8 cellular contexts compared by ENCODE assay signal in the genomic region with DNA sequence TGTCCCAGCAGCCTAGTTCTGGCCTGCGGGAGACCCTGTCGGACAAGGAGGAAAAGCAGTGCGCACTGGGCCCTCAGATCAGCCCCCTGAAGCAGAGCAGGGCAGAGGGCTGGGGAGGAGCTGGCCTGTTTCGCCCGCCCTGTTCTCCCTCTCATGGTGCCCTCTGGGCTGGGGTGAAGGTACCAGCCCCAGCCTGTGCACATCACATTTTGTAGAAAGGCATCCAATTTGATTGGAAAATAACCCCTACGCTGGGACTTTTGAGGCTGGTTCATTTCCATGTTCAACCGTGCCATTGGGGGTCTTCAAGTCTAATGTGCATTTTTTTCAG. TPM values are rescaled to one million over a fixed set of nuclear protein-coding genes. Genes with fewer than 3 reads are reported as not detected.
DNase-seq lines count a peak whose midpoint lies in the region; ATAC-seq, FAIRE-seq and TF ChIP-seq lines count a peak whose summit lies in the region.

No MANE protein-coding gene starts in this region.

- no peak for TF ChIP-seq EP300 in A549 (IDR thresholded peaks at IDR 0.05)

- peaks cover 2% of the 10 kb centered on the region for H3K79me1 ChIP-seq in mesenchymal stem cell (replicated peaks; ENCODE audit: low read length, poor library complexity, severe bottlenecking)

- peak overlapping the region; percentile 72 for H2AFZ ChIP-seq in mesenchymal stem cell (ENCODE audit: low read depth, low read length)

- H3K18ac ChIP-seq in mesenchymal stem cell (ENCODE audit: low read depth in 1 of 2, low read length in 2 of 2) = peak overlapping the region in 1 of 2 experiments; percentile 67

- peak overlapping the region; percentile 45 for H4K8ac ChIP-seq in mesenchymal stem cell (ENCODE audit: low read length)

- peaks cover 29% of the 10 kb centered on the region for H3K4me1 ChIP-seq in A549
- peaks cover 11% of the 10 kb centered on the region for H3K4me1 ChIP-seq in mesenchymal stem cell (ENCODE audit: control insufficient read depth, insufficient read depth, low read depth, low read length)
- H3K4me1 ChIP-seq in small intestine (ENCODE audit: control insufficient read depth in 2 of 2, insufficient read depth in 1 of 2, low read depth in 1 of 2, low read length in 1 of 2) = peaks cover 0 to 2% of the 10 kb centered on the region in 2 donors

- in situ Hi-C loops in astrocyte of the cerebellum (cut with HindIII; ENCODE audit: low sequenced_read_pairs) = loop anchor here (5.0 kb wide), 1 partner anchor 51 kb away; no protein-coding TSS in a partner anchor

- no peak overlapping the region for H3K4ac ChIP-seq in mesenchymal stem cell (ENCODE audit: low read depth in 1 of 2, low read length in 2 of 2)

- no peak overlapping the region for H2BK120ac ChIP-seq in mesenchymal stem cell (ENCODE audit: low read depth, low read length)

- H2BK12ac ChIP-seq in mesenchymal stem cell (ENCODE audit: low read length in 2 of 2) = peak overlapping the region in 1 of 2 experiments; percentile 18

- H3K27ac ChIP-seq in A549 (peak overlapping the region; percentile 95 to 99), mesenchymal stem cell (ENCODE audit: low read length, poor library complexity, severe bottlenecking) (no peak overlapping the region), small intestine (ENCODE audit: low read depth in 1 of 2, low read length in 1 of 2) (peak overlapping the region in 1 of 2 donors; percentile 8)

- no peak overlapping the region for H3K14ac ChIP-seq in mesenchymal stem cell (ENCODE audit: low read length in 2 of 2)

- H2BK15ac ChIP-seq in mesenchymal stem cell (ENCODE audit: low read depth, poor library complexity, severe bottlenecking) = no peak overlapping the region

- peak overlapping the region; percentile 96 for H3K9ac ChIP-seq in mesenchymal stem cell (ENCODE audit: low read length)

- ATAC-seq in A549 (peak; percentile 31 to 64), HG02852 (IDR thresholded peaks at IDR 0.05; ENCODE audit: unreplicated experiment) (peak; percentile 0)

- FAIRE-seq in A549 (lab: Jason Lieb, UNC) (no peak), small intestine (lab: Jason Lieb, UNC) (no peak)

- WGBS in A549 (ENCODE audit: missing lambda C conversion rate) = 44% methylated on average over 7 of the region's 7 CpGs
- WGBS in mesenchymal stem cell = 43% methylated on average over 7 of the region's 7 CpGs
- 27 to 32% (median 28%) methylated on average over 7 of the region's 7 CpGs for WGBS in small intestine, 3 donors

- POLR2A ChIA-PET in A549 (lab: Yijun Ruan, JAX) = interaction anchor here (0.6 kb wide), 1 partner anchor 64 kb away, joined by 4 read pairs; the partner anchor contains the start of gene PHLDA2

- H4K91ac ChIP-seq in mesenchymal stem cell (ENCODE audit: low read length) = no peak overlapping the region

- H3K23ac ChIP-seq in mesenchymal stem cell (ENCODE audit: low read length in 2 of 2) = peak overlapping the region in 1 of 2 experiments; percentile 23

- H3K9me3 ChIP-seq in A549 (no peaks in the 10 kb centered on the region), mesenchymal stem cell (ENCODE audit: control insufficient read depth, low read length) (no peaks in the 10 kb centered on the region), small intestine (ENCODE audit: control insufficient read depth, low read depth) (no peaks in the 10 kb centered on the region)

- TF ChIP-seq CTCF in A549 (IDR thresholded peaks at IDR 0.05) = no peak
- TF ChIP-seq CTCF in astrocyte of the cerebellum (IDR thresholded peaks at IDR 0.05; ENCODE audit: low read depth, low read length, missing control alignments) = no peak

- no peaks in the 10 kb centered on the region for H3K27me3 ChIP-seq in mesenchymal stem cell (ENCODE audit: control insufficient read depth in 1 of 2, insufficient read depth in 1 of 2, low read length in 2 of 2)
- H3K27me3 ChIP-seq in small intestine (ENCODE audit: control insufficient read depth in 2 of 2, insufficient read depth in 2 of 2, low read length in 2 of 2) = no peaks in the 10 kb centered on the region

- CTCF ChIA-PET in A549 (lab: Yijun Ruan, JAX) = interaction anchor here (0.9 to 2.2 kb wide), 4 partner anchors 44 to 63 kb away, joined by 3 to 7 read pairs (median 4); no protein-coding TSS in a partner anchor

- DNase-seq in A549 (ENCODE audit: low read depth in 1 of 2, low spot score in 1 of 2) (peak in 1 of 2 experiments; percentile 51), astrocyte of the cerebellum (ENCODE audit: low read depth) (no peak), mesenchymal stem cell (no peak), occipital lobe (lab: John Stamatoyannopoulos, UW) (no peak), DMS153 (lab: John Stamatoyannopoulos, UW) (no peak), small intestine (no peak), NCI-H1436 (lab: John Stamatoyannopoulos, UW) (no peak)

- TF ChIP-seq POLR2A in A549 (IDR thresholded peaks at IDR 0.05; ENCODE audit: low read length) = no peak

- H3K36me3 ChIP-seq in mesenchymal stem cell (ENCODE audit: control insufficient read depth in 1 of 2, insufficient read depth in 2 of 2, low read depth in 1 of 2, low read length in 2 of 2) (peaks cover 0 to 6% of the 10 kb centered on the region in 2 experiments), small intestine (ENCODE audit: control insufficient read depth in 2 of 2, insufficient read depth in 2 of 2, low read length in 2 of 2) (no peaks in the 10 kb centered on the region)

- H2BK5ac ChIP-seq in mesenchymal stem cell (ENCODE audit: low read depth, low read length, poor library complexity, severe bottlenecking) = no peak overlapping the region

- no peak for TF ChIP-seq RAD21 in A549 (conservative IDR thresholded peaks at IDR 0.05 in 1 of 2, IDR thresholded peaks at IDR 0.05 in 1 of 2)

- H3K4me2 ChIP-seq in A549 = peak overlapping the region; percentile 87
- H3K4me2 ChIP-seq in mesenchymal stem cell (ENCODE audit: low read length, poor library complexity, severe bottlenecking) = peak overlapping the region; percentile 67

- H3K4me3 ChIP-seq in A549 (peak overlapping the region; percentile 68), astrocyte of the cerebellum (ENCODE audit: low read depth, low read length) (peak overlapping the region; percentile 92), mesenchymal stem cell (ENCODE audit: insufficient read depth in 1 of 2, low read depth in 1 of 2, low read length in 2 of 2) (peak overlapping the region; percentile 74 to 95), small intestine (ENCODE audit: low read depth in 1 of 2, low read length in 2 of 2) (peak overlapping the region in 1 of 2 donors; percentile 73)

- H2AK5ac ChIP-seq in mesenchymal stem cell (ENCODE audit: low read length, severe bottlenecking) = peak overlapping the region; percentile 41

TF ChIP-seq in A549, 52 proteins besides CTCF, POLR2A, EP300 and RAD21:
- TF ChIP-seq HOXA7 (CRISPR knock-in tag; IDR thresholded peaks at IDR 0.05) (no peak), HES2 (IDR thresholded peaks at IDR 0.05) (no peak), KDM5A (IDR thresholded peaks at IDR 0.05) (no peak), NR3C1 (IDR thresholded peaks at IDR 0.05) (no peak), NPAS2 (CRISPR knock-in tag; IDR thresholded peaks at IDR 0.05; ENCODE audit: borderline replicate concordance) (no peak), ZSCAN20 (CRISPR knock-in tag; IDR thresholded peaks at IDR 0.05) (no peak), HDAC2 (IDR thresholded peaks at IDR 0.05) (no peak), GATA3 (IDR thresholded peaks at IDR 0.05; ENCODE audit: borderline replicate concordance) (no peak), MYC (IDR thresholded peaks at IDR 0.05; ENCODE audit: borderline replicate concordance, low read length) (no peak), HOXB5 (CRISPR knock-in tag; IDR thresholded peaks at IDR 0.05) (no peak), RCOR1 (IDR thresholded peaks at IDR 0.05; ENCODE audit: low read depth, low read length) (no peak), HOXB13 (CRISPR knock-in tag; IDR thresholded peaks at IDR 0.05; ENCODE audit: low read depth) (no peak), CHD2 (IDR thresholded peaks at IDR 0.05; ENCODE audit: low read length, partially characterized antibody) (no peak), ZC3H11A (IDR thresholded peaks at IDR 0.05) (no peak), ZNF302 (CRISPR knock-in tag; IDR thresholded peaks at IDR 0.05) (no peak), FOSL2 (IDR thresholded peaks at IDR 0.05) (no peak), FOSL2 (CRISPR knock-in tag; IDR thresholded peaks at IDR 0.05) (no peak), POLR2AphosphoS2 (conservative IDR thresholded peaks at IDR 0.05; ENCODE audit: low read length) (no peak), KDM1A (IDR thresholded peaks at IDR 0.05; ENCODE audit: low read depth) (no peak), TP53 (CRISPR knock-in tag; IDR thresholded peaks at IDR 0.05) (no peak)
- TF ChIP-seq, protein P1, sequence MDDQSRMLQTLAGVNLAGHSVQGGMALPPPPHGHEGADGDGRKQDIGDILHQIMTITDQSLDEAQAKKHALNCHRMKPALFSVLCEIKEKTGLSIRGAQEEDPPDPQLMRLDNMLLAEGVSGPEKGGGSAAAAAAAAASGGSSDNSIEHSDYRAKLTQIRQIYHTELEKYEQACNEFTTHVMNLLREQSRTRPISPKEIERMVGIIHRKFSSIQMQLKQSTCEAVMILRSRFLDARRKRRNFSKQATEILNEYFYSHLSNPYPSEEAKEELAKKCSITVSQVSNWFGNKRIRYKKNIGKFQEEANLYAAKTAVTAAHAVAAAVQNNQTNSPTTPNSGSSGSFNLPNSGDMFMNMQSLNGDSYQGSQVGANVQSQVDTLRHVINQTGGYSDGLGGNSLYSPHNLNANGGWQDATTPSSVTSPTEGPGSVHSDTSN (IDR thresholded peaks at IDR 0.05) = no peak
TF ChIP-seq in A549: peak in this region for 0.

RNA-seq across cellular contexts. Expression of gene NAP1L4, which starts 0.8 kb away (rescaled TPM):
- polyA plus RNA-seq in A549 (2011; rRNA removed) (128 and 148 TPM in 2 replicates), A549 (2017; fragmentation: RNase III; extraction: RNeasy Plus Mini Kit Qiagen cat#74134 plus additional on column Dnase treatment) (129 to 134 TPM (median 132 TPM) in 3 replicates), small intestine (10 to 100 TPM; 75.1 to 85.0 (median 84.1) TPM)
- polyA plus RNA-seq in A549 (2012; cell fraction: cytosol; rRNA removed) = 73.9 and 95.8 TPM in 2 replicates
- 97.5 and 143 TPM in 2 replicates for polyA plus RNA-seq in A549 (2012; cell fraction: nucleus; rRNA removed)
- 52.9 and 61.4 TPM in 2 replicates for polyA minus RNA-seq in A549 (2011; rRNA and poly(A)+ RNA removed)
- 67.4 TPM for polyA plus RNA-seq in mesenchymal stem cell (2013, experiment 1 of 2)
- 68.8 TPM for polyA plus RNA-seq in mesenchymal stem cell (2013, experiment 2 of 2)
- total RNA-seq in occipital lobe = 207 TPM
